In genomic region chr14:23114669-23115491, GRCh38 we compare ENCODE assay signal across 11 cellular contexts. TPM values are rescaled to one million over a fixed set of nuclear protein-coding genes. Genes with fewer than 3 reads are reported as not detected.
DNase-seq lines count a peak whose midpoint lies in the region; ATAC-seq and TF ChIP-seq lines count a peak whose summit lies in the region.
"Had no signal": no experiment of that assay in that cellular context is flagged by ENCODE, and none has a peak within 500 bp of the region (broad histone marks: within the 10 kb centered on the region; RNA-seq: fewer than 3 reads in every experiment).

No MANE protein-coding gene starts in this region.

- peak; percentile 80 for ATAC-seq in left lung
- ATAC-seq in GM21423 (IDR thresholded peaks at IDR 0.05; ENCODE audit: unreplicated experiment) = no peak
- no peak for ATAC-seq in GM21825 (IDR thresholded peaks at IDR 0.05; ENCODE audit: unreplicated experiment)

- WGBS in adrenal gland, 4 donors = 49 to 59% (median 52%) methylated on average over 10 to 11 of the region's 11 CpGs

- H3K4me3 Mint-ChIP-seq in HFFc6 = peak overlapping the region; percentile 86
- H3K4me3 Mint-ChIP-seq: activated B cell treated with CpG ODN at 0.5 μM for 24 hours had no signal

- TF ChIP-seq CTCF in AG09319 (IDR thresholded peaks at IDR 0.05; ENCODE audit: low read depth, low read length) = no peak; the same call in none of the 2 replicates
- TF ChIP-seq CTCF in HFFc6 (IDR thresholded peaks at IDR 0.05) = peak; percentile 59; the same call in 1 of the 2 replicates
- TF ChIP-seq CTCF in adrenal gland (IDR thresholded peaks at IDR 0.05) = no peak
- no peak for TF ChIP-seq CTCF in left lung (IDR thresholded peaks at IDR 0.05)

- H3K27ac Mint-ChIP-seq in HFFc6 = peak overlapping the region; percentile 99
- H3K27ac Mint-ChIP-seq: activated B cell treated with CpG ODN at 0.5 μM for 24 hours had no signal

- peaks cover 0 to 7% of the 10 kb centered on the region in 2 donors for H3K4me1 ChIP-seq in adrenal gland (replicated peaks in 1 of 2)
- peaks cover 8 to 59% of the 10 kb centered on the region in 2 donors for H3K4me1 ChIP-seq in left lung
- H3K4me1 ChIP-seq: prostate gland had no signal

- H3K4me1 Mint-ChIP-seq in HFFc6 (ENCODE audit: low read depth) = peaks cover 43% of the 10 kb centered on the region

- H3K9me3 ChIP-seq in adrenal gland (replicated peaks in 1 of 3) (no peaks in the 10 kb centered on the region), left lung (no peaks in the 10 kb centered on the region)
- H3K9me3 ChIP-seq: prostate gland had no signal

- H3K27ac ChIP-seq in adrenal gland = peak overlapping the region in 1 of 5 donors; percentile 65
- peak overlapping the region in 1 of 2 donors; percentile 63 for H3K27ac ChIP-seq in left lung
- H3K27ac ChIP-seq: prostate gland had no signal

- H3K36me3 Mint-ChIP-seq in HFFc6 (ENCODE audit: low read depth) = no peaks in the 10 kb centered on the region

- H3K9me3 Mint-ChIP-seq in HFFc6 = no peaks in the 10 kb centered on the region
- H3K9me3 Mint-ChIP-seq: activated B cell treated with CpG ODN at 0.5 μM for 24 hours had no signal

- DNase-seq in AG09319 (ENCODE audit: extremely low read depth, low read depth) (peak; percentile 85), HFFc6 (peak; percentile 97), adrenal gland (peak in 6 of 7 donors; percentile 76 to 82 (median 78)), left lung (peak in 1 of 2 donors; percentile 63), SK-N-DZ (ENCODE audit: low spot score) (no peak)
- no peak for DNase-seq in stimulated activated CD4-positive, alpha-beta T cell treated with anti-CD3 and anti-CD28 coated beads, Interleukin-15, amount 100 ng/mL, for 24 hours
- DNase-seq: activated B cell treated with CpG ODN at 0.5 μM for 24 hours had no signal

- H3K4me3 ChIP-seq in adrenal gland = no peak overlapping the region
- no peak overlapping the region for H3K4me3 ChIP-seq in left lung
- H3K4me3 ChIP-seq: prostate gland had no signal

- H3K27me3 Mint-ChIP-seq in HFFc6 (ENCODE audit: insufficient read depth) = peaks cover 2% of the 10 kb centered on the region; the same call in 1 of the 2 replicates

- intact Hi-C loops in adrenal gland (cut with DNase I) = loop anchor here in 1 of 2 donors (5.0 kb wide), 1 partner anchor 48 kb away; no protein-coding TSS in a partner anchor
- intact Hi-C loops in left lung (cut with DNase I) = no loop called here

- H3K36me3 ChIP-seq in adrenal gland (replicated peaks in 1 of 2) (no peaks in the 10 kb centered on the region), left lung (no peaks in the 10 kb centered on the region)
- H3K36me3 ChIP-seq: prostate gland had no signal

- TF ChIP-seq POLR2A in adrenal gland (IDR thresholded peaks at IDR 0.05) = peak in 1 of 2 donors; percentile 26

- H3K27me3 ChIP-seq in adrenal gland (no peaks in the 10 kb centered on the region), left lung (peaks cover 0 to 12% of the 10 kb centered on the region in 2 donors)

RNA-seq across cellular contexts. Expression of gene CEBPE, which starts 4.2 kb away (rescaled TPM):
- not detected for total RNA-seq in HFFc6 (2021; fragmentation: NEBNext Ultra II Directional; extraction: Animal tissue kit (Norgen Biotek cat#: 25700))
- total RNA-seq in adrenal gland (under 1 TPM in 1 of 8 donors, not detected in 7; 0.15 TPM), left lung (1 to 10 TPM in 1 of 2 donors, under 1 TPM in 1; 0.26 to 1.0 TPM)
- polyA plus RNA-seq in adrenal gland = under 1 TPM in 2 of 3 donors, not detected in 1; 0.03 to 0.40 TPM
- polyA plus RNA-seq in SK-N-DZ (2014; cell fraction: cytosol; rRNA removed) = not detected in 2 replicates
- not detected in 2 replicates for polyA plus RNA-seq in SK-N-DZ (2014; cell fraction: nucleus; rRNA removed)
- total RNA-seq: prostate gland, temporal lobe had no signal

RNA-seq across cellular contexts. Expression of gene CIROP, which starts 10.1 kb away (rescaled TPM):
- not detected for total RNA-seq in HFFc6 (2021; fragmentation: NEBNext Ultra II Directional; extraction: Animal tissue kit (Norgen Biotek cat#: 25700))
- total RNA-seq in adrenal gland = not detected
- polyA plus RNA-seq in adrenal gland = not detected
- not detected for total RNA-seq in left lung
- polyA plus RNA-seq in SK-N-DZ (2014; cell fraction: cytosol; rRNA removed) = not detected in 2 replicates
- 0.06 TPM in 1 of 2 replicates, not detected in the other for polyA plus RNA-seq in SK-N-DZ (2014; cell fraction: nucleus; rRNA removed)
- total RNA-seq: activated B cell treated with CpG ODN at 0.5 μM for 24 hours, prostate gland, temporal lobe had no signal

RNA-seq across cellular contexts. Expression of gene C14orf119, which starts 19.6 kb away (rescaled TPM):
- 100 to 1,000 TPM in 4 of 6 experiments, 10 to 100 TPM in 2; 85.0 to 117 (median 103) TPM for total RNA-seq in HFFc6 (2021; fragmentation: NEBNext Ultra II Directional; extraction: Animal tissue kit (Norgen Biotek cat#: 25700))
- total RNA-seq in adrenal gland (100 to 1,000 TPM in 1 of 8 donors, 10 to 100 TPM in 7; 23.9 to 206 (median 53.1) TPM), left lung (10 to 100 TPM; 52.6 to 67.6 TPM)
- polyA plus RNA-seq in adrenal gland = 10 to 100 TPM; 28.0 to 52.9 (median 35.1) TPM
- polyA plus RNA-seq in SK-N-DZ (2014; cell fraction: cytosol; rRNA removed) = 39.5 and 46.2 TPM in 2 replicates
- polyA plus RNA-seq in SK-N-DZ (2014; cell fraction: nucleus; rRNA removed) = 15.8 and 33.9 TPM in 2 replicates

RNA-seq across cellular contexts. Expression of gene ACIN1, which starts 19.9 kb away (rescaled TPM):
- total RNA-seq in HFFc6 (2021; fragmentation: NEBNext Ultra II Directional; extraction: Animal tissue kit (Norgen Biotek cat#: 25700)) = 100 to 1,000 TPM; 128 to 150 (median 142) TPM
- total RNA-seq in adrenal gland = 100 to 1,000 TPM in 4 of 8 donors, 10 to 100 TPM in 4; 73.1 to 203 (median 111) TPM
- 100 to 1,000 TPM; 116 to 431 (median 258) TPM for polyA plus RNA-seq in adrenal gland
- total RNA-seq in left lung = 100 to 1,000 TPM; 137 to 159 TPM
- 79.3 and 83.7 TPM in 2 replicates for polyA plus RNA-seq in SK-N-DZ (2014; cell fraction: cytosol; rRNA removed)
- 394 and 582 TPM in 2 replicates for polyA plus RNA-seq in SK-N-DZ (2014; cell fraction: nucleus; rRNA removed)

RNA-seq across cellular contexts. Expression of gene CDH24, which starts 57.6 kb away (rescaled TPM):
- 10 to 100 TPM in 1 of 6 experiments, 1 to 10 TPM in 5; 6.4 to 11.2 (median 8.3) TPM for total RNA-seq in HFFc6 (2021; fragmentation: NEBNext Ultra II Directional; extraction: Animal tissue kit (Norgen Biotek cat#: 25700))
- 1 to 10 TPM; 1.9 to 5.7 (median 3.4) TPM for total RNA-seq in adrenal gland
- 10 to 100 TPM in 2 of 3 donors, 1 to 10 TPM in 1; 1.5 to 29.3 (median 15.3) TPM for polyA plus RNA-seq in adrenal gland
- total RNA-seq in left lung = 1 to 10 TPM; 6.1 to 9.2 TPM
- 58.9 and 63.3 TPM in 2 replicates for polyA plus RNA-seq in SK-N-DZ (2014; cell fraction: cytosol; rRNA removed)
- polyA plus RNA-seq in SK-N-DZ (2014; cell fraction: nucleus; rRNA removed) = 246 and 343 TPM in 2 replicates

Comparison
In these comparisons a context has a peak if more than half of its experiments do, and no peak if none do; other contexts are left out.
1. DNase-seq: peak in AG09319 (single experiment), HFFc6 (single experiment) and adrenal gland (6 of 7); none in SK-N-DZ (single experiment) and stimulated activated CD4-positive, alpha-beta T cell treated with anti-CD3 and anti-CD28 coated beads, Interleukin-15, amount 100 ng/mL, for 24 hours (single experiment).